ENCODE assay signal across 11 cellular contexts in the genomic region with DNA sequence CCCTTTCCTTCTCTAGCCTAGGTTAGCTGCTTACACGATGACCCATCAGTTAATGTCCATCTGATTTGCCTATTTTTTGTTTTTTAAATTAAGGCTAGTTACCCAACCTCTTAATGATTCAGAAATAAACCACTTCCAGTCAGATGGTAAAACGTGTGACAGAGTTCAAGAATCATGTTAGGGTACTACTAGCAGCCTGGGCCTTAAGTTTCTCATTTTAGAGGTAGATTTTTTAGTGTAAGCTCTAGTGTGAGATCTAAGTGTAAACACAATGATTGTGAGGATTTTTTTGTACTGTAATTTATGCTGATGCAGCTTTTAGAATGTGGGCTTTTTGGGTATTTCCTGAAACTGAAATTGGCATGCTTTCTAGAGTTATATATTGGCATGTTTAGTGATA.
DNase-seq lines count a peak whose midpoint lies in the region; ATAC-seq and TF ChIP-seq lines count a peak whose summit lies in the region.
"Had no signal": no experiment of that assay in that cellular context is flagged by ENCODE, and none has a peak within 500 bp of the region (broad histone marks: within the 10 kb centered on the region; RNA-seq: fewer than 3 reads in every experiment).

No MANE protein-coding gene starts in this region.

- H3K4me1 ChIP-seq in right cardiac atrium (ENCODE audit: control insufficient read depth, insufficient read depth, low read length) (peaks cover 4% of the 10 kb centered on the region), hepatocyte (ENCODE audit: insufficient read depth) (peaks cover 33% of the 10 kb centered on the region)

- no peak overlapping the region for H3K27ac Mint-ChIP-seq in activated CD8-positive, alpha-beta T cell treated with anti-CD3 and anti-CD28 coated beads, Interleukin-2, amount 10 ng/mL, durations not matched to agents 7 days and 5 days

- H3K9me3 ChIP-seq in right cardiac atrium (ENCODE audit: control insufficient read depth, low read length) (no peaks in the 10 kb centered on the region), hepatocyte (ENCODE audit: low read depth) (no peaks in the 10 kb centered on the region)
- H3K9me3 ChIP-seq: MG63 had no signal

- POLR2A ChIA-PET in activated CD8-positive, alpha-beta T cell treated with anti-CD3 and anti-CD28 coated beads, Interleukin-2, amount 10 ng/mL, durations not matched to agents 7 days and 5 days (lab: Charles Lee): no interaction called here

- ATAC-seq in Right ventricle myocardium superior (ENCODE audit: poor library complexity): peak; percentile 10
- ATAC-seq in right cardiac atrium: no peak
- no peak for ATAC-seq in activated CD8-positive, alpha-beta T cell treated with anti-CD3 and anti-CD28 coated beads, Interleukin-2, amount 10 ng/mL, durations not matched to agents 7 days and 5 days

- no peaks in the 10 kb centered on the region for H4K20me1 ChIP-seq in hepatocyte (ENCODE audit: insufficient read depth, poor library complexity, severe bottlenecking)

- no peaks in the 10 kb centered on the region for H3K27me3 Mint-ChIP-seq in activated CD8-positive, alpha-beta T cell treated with anti-CD3 and anti-CD28 coated beads, Interleukin-2, amount 10 ng/mL, durations not matched to agents 7 days and 5 days (ENCODE audit: low read depth)

- H3K27me3 ChIP-seq in right cardiac atrium (ENCODE audit: control insufficient read depth, insufficient read depth) (no peaks in the 10 kb centered on the region), hepatocyte (no peaks in the 10 kb centered on the region)
- H3K27me3 ChIP-seq: MG63 had no signal

- H3K9me2 ChIP-seq in hepatocyte (replicated peaks; ENCODE audit: insufficient read depth): no peaks in the 10 kb centered on the region

- no peaks in the 10 kb centered on the region for H3K9me3 Mint-ChIP-seq in activated CD8-positive, alpha-beta T cell treated with anti-CD3 and anti-CD28 coated beads, Interleukin-2, amount 10 ng/mL, durations not matched to agents 7 days and 5 days (ENCODE audit: insufficient read depth)

- 44% methylated on average over 2 of the region's 2 CpGs for WGBS in right cardiac atrium
- WGBS in hepatocyte (ENCODE audit: low lambda C conversion rate, missing lambda C conversion rate): 58% methylated on average over 2 of the region's 2 CpGs

- no peaks in the 10 kb centered on the region for H3K4me1 Mint-ChIP-seq in activated CD8-positive, alpha-beta T cell treated with anti-CD3 and anti-CD28 coated beads, Interleukin-2, amount 10 ng/mL, durations not matched to agents 7 days and 5 days (ENCODE audit: low read depth)

- intact Hi-C loops in Right ventricle myocardium superior (cut with DNase I): loop anchor here (10.0 kb wide), 1 partner anchor 131 kb away; a partner anchor contains a TSS
- intact Hi-C loops in right cardiac atrium (cut with DNase I): no loop called here

- H3K4me3 ChIP-seq in right cardiac atrium (ENCODE audit: low read length): no peak overlapping the region
- no peak overlapping the region for H3K4me3 ChIP-seq in hepatocyte
- H3K4me3 ChIP-seq: MG63 had no signal

- H3K27ac ChIP-seq in right cardiac atrium (ENCODE audit: low read length) (no peak overlapping the region), hepatocyte (peak overlapping the region; percentile 41)

- H3K36me3 ChIP-seq in hepatocyte (replicated peaks; ENCODE audit: insufficient read depth, low read depth): no peaks in the 10 kb centered on the region
- H3K36me3 ChIP-seq: MG63 had no signal

- no peaks in the 10 kb centered on the region for H3K36me3 Mint-ChIP-seq in activated CD8-positive, alpha-beta T cell treated with anti-CD3 and anti-CD28 coated beads, Interleukin-2, amount 10 ng/mL, durations not matched to agents 7 days and 5 days (ENCODE audit: low read depth)

- no peak overlapping the region for H3K4me3 Mint-ChIP-seq in activated CD8-positive, alpha-beta T cell treated with anti-CD3 and anti-CD28 coated beads, Interleukin-2, amount 10 ng/mL, durations not matched to agents 7 days and 5 days

- no peak overlapping the region for H2AFZ ChIP-seq in hepatocyte

- H3K79me2 ChIP-seq in hepatocyte: peaks cover 59% of the 10 kb centered on the region

- H3K4me2 ChIP-seq in hepatocyte: peak overlapping the region; percentile 62

- CTCF ChIA-PET in activated CD8-positive, alpha-beta T cell treated with anti-CD3 and anti-CD28 coated beads, Interleukin-2, amount 10 ng/mL, durations not matched to agents 7 days and 5 days (lab: Charles Lee): no interaction called here

- no peak for TF ChIP-seq CTCF in hepatocyte (IDR thresholded peaks at IDR 0.05; ENCODE audit: poor library complexity)

- DNase-seq in Right ventricle myocardium superior (no peak), right cardiac atrium (no peak), RPMI8226 (peak; percentile 70), hepatocyte (ENCODE audit: low spot score) (no peak), superior temporal gyrus (ENCODE audit: extremely low spot score) (peak; percentile 10), NCI-H1417 treated with DMSO at 0.1 percent for 48 hours (lab: John Stamatoyannopoulos, UW) (no peak), NCI-H2107 (lab: John Stamatoyannopoulos, UW) (no peak)
- DNase-seq in activated CD8-positive, alpha-beta T cell treated with anti-CD3 and anti-CD28 coated beads, Interleukin-2, amount 10 ng/mL, durations not matched to agents 7 days and 5 days: no peak
- DNase-seq: activated effector memory CD4-positive, alpha-beta T cell treated with anti-CD3 and anti-CD28 coated beads, Interleukin-2, amount 50 U/mL, for 16 hours; GDM1 had no signal

Comparison
In these comparisons a context has a peak if more than half of its experiments do, and no peak if none do; other contexts are left out.
1. DNase-seq: peak in RPMI8226 (single experiment) and superior temporal gyrus (single experiment); none in Right ventricle myocardium superior (single experiment), right cardiac atrium (0 of 3), hepatocyte (single experiment), activated CD8-positive, alpha-beta T cell treated with anti-CD3 and anti-CD28 coated beads, Interleukin-2, amount 10 ng/mL, durations not matched to agents 7 days and 5 days (single experiment), NCI-H1417 treated with DMSO at 0.1 percent for 48 hours (single experiment) and NCI-H2107 (single experiment).